Comparison of ENCODE assay signal across 1 cellular context in the genomic region with DNA sequence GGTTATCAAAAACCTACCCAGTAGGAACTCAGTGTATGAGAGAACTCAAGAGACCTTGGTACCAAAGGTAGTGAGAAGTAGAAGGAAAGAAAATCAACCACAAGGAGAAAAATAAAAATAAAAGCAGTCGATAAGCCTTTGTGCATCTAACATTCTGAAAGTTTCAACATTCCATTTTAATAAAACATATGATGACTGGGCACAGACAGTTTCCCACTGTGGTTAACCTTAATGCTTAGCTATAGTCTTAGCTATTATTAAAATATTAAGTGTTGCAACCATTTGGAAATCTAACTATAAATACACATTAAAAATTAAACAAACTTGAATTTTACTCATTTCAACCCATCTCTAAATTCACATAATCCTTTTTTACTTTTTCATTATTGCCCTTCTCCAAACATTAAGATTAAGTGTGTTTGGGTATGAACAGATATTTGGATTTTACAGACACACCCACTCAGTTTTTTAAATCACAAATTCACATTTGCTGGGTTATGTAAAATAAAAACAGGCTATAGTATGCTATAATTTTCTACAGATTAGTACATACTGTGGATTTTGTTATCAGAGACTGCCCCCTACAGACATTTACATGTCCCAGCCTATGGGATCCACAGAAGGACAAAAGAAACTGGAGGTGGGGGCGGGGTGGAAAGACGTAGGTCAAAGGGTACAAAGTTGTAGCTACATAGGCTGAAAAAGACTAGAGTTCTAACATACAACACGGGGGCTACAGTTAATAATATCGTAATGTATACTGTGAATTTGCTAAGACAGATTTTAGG.
A peak's percentile ranks its signal among the peaks of the same experiment; 100 is the strongest.
TF ChIP-seq lines count a peak whose summit lies in the region.

No MANE protein-coding gene starts in this region.

TF ChIP-seq in HepG2, 621 proteins besides CTCF, POLR2A, EP300 and RAD21:
- TF ChIP-seq, protein P1, sequence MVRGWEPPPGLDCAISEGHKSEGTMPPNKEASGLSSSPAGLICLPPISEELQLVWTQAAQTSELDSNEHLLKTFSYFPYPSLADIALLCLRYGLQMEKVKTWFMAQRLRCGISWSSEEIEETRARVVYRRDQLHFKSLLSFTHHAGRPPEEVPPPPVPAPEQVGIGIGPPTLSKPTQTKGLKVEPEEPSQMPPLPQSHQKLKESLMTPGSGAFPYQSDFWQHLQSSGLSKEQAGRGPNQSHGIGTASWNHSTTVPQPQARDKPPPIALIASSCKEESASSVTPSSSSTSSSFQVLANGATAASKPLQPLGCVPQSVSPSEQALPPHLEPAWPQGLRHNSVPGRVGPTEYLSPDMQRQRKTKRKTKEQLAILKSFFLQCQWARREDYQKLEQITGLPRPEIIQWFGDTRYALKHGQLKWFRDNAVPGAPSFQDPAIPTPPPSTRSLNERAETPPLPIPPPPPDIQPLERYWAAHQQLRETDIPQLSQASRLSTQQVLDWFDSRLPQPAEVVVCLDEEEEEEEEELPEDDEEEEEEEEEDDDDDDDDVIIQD (CRISPR knock-in tag; IDR thresholded peaks at IDR 0.05; ENCODE audit: low read depth): peak; percentile 44; the same call in 1 of the 2 replicates
- TF ChIP-seq, protein P2, sequence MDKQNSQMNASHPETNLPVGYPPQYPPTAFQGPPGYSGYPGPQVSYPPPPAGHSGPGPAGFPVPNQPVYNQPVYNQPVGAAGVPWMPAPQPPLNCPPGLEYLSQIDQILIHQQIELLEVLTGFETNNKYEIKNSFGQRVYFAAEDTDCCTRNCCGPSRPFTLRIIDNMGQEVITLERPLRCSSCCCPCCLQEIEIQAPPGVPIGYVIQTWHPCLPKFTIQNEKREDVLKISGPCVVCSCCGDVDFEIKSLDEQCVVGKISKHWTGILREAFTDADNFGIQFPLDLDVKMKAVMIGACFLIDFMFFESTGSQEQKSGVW (CRISPR knock-in tag; IDR thresholded peaks at IDR 0.05; ENCODE audit: borderline replicate concordance): no peak
- peak; percentile 49 for TF ChIP-seq STAG1 (CRISPR knock-in tag; IDR thresholded peaks at IDR 0.05)
- 0 out of 2 replicates have a peak, but pooled peaks have one; percentile 34 for TF ChIP-seq NR2F6 (IDR thresholded peaks at IDR 0.05)
- TF ChIP-seq NR2F6 (CRISPR knock-in tag; IDR thresholded peaks at IDR 0.05): 0 out of 2 replicates have a peak, but pooled peaks have one; percentile 15
- no peak for TF ChIP-seq POLR2AphosphoS2 (IDR thresholded peaks at IDR 0.05; ENCODE audit: low read depth, low read length)
- TF ChIP-seq ZMYM4 (CRISPR knock-in tag; IDR thresholded peaks at IDR 0.05): 0 out of 2 replicates have a peak, but pooled peaks have one; percentile 29
- TF ChIP-seq NR2C2 (CRISPR knock-in tag; IDR thresholded peaks at IDR 0.05; ENCODE audit: borderline replicate concordance): peak; percentile 57; the same call in 1 of the 2 replicates
TF ChIP-seq in HepG2: peak in this region for 5.
